In the genomic region with DNA sequence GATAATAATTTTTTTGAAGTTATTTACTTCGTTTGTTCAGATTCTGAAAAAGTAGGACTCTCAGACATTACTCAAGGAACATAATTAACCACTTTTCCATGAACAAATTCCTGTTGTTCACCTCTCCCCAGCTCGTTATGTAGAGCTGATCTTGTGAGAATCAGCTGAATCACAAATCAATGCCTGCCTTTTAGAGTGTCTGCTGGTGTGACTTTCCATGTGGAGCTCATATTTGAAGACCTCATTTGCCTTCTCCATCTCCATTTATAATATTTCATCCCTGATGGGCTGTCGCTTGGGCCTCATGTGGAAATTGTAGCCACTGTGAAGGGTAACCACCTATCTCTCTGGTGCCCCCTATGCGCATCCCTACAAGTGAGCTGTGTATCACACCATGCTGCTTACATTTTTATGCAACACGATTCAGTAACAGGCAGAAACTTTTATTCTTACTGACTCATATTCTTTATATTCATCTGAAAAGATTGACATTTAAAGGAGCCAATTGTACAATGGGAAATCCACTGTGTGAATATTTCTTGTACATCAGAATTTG, we compare ENCODE assay signal across 1 cellular context.
TF ChIP-seq lines count a peak whose summit lies in the region.

No MANE protein-coding gene starts in this region.

TF ChIP-seq in SK-N-SH, 30 proteins besides CTCF, POLR2A, EP300 and RAD21 (continued from another document):
- TF ChIP-seq RXRA (IDR thresholded peaks at IDR 0.05; ENCODE audit: borderline replicate concordance, low read depth), result no peak
- TF ChIP-seq, protein P1, sequence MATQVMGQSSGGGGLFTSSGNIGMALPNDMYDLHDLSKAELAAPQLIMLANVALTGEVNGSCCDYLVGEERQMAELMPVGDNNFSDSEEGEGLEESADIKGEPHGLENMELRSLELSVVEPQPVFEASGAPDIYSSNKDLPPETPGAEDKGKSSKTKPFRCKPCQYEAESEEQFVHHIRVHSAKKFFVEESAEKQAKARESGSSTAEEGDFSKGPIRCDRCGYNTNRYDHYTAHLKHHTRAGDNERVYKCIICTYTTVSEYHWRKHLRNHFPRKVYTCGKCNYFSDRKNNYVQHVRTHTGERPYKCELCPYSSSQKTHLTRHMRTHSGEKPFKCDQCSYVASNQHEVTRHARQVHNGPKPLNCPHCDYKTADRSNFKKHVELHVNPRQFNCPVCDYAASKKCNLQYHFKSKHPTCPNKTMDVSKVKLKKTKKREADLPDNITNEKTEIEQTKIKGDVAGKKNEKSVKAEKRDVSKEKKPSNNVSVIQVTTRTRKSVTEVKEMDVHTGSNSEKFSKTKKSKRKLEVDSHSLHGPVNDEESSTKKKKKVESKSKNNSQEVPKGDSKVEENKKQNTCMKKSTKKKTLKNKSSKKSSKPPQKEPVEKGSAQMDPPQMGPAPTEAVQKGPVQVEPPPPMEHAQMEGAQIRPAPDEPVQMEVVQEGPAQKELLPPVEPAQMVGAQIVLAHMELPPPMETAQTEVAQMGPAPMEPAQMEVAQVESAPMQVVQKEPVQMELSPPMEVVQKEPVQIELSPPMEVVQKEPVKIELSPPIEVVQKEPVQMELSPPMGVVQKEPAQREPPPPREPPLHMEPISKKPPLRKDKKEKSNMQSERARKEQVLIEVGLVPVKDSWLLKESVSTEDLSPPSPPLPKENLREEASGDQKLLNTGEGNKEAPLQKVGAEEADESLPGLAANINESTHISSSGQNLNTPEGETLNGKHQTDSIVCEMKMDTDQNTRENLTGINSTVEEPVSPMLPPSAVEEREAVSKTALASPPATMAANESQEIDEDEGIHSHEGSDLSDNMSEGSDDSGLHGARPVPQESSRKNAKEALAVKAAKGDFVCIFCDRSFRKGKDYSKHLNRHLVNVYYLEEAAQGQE (IDR thresholded peaks at IDR 0.05; ENCODE audit: low read depth, low read length), result no peak
- no peak for TF ChIP-seq MEF2A (IDR thresholded peaks at IDR 0.05; ENCODE audit: borderline replicate concordance, low read depth)
- TF ChIP-seq, protein P2, sequence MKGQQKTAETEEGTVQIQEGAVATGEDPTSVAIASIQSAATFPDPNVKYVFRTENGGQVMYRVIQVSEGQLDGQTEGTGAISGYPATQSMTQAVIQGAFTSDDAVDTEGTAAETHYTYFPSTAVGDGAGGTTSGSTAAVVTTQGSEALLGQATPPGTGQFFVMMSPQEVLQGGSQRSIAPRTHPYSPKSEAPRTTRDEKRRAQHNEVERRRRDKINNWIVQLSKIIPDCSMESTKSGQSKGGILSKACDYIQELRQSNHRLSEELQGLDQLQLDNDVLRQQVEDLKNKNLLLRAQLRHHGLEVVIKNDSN (IDR thresholded peaks at IDR 0.05; ENCODE audit: borderline replicate concordance, low read depth), result no peak
- TF ChIP-seq TAF1 (IDR thresholded peaks at IDR 0.05; ENCODE audit: borderline replicate concordance, low read depth, low read length), result no peak
- TF ChIP-seq IRF3 (IDR thresholded peaks at IDR 0.05; ENCODE audit: low read depth, low read length), result no peak
- TF ChIP-seq MXI1 (IDR thresholded peaks at IDR 0.05; ENCODE audit: low read depth, low read length), result no peak
- TF ChIP-seq FOXM1 (IDR thresholded peaks at IDR 0.05; ENCODE audit: low read depth), result no peak
- TF ChIP-seq FOXJ3 (CRISPR knock-in tag; IDR thresholded peaks at IDR 0.05), result no peak
